8 cellular contexts compared by ENCODE assay signal in genomic region chr15:99755692-99756409, GRCh38. TPM values are rescaled to one million over a fixed set of nuclear protein-coding genes. Genes with fewer than 3 reads are reported as not detected.
A peak's percentile ranks its signal among the peaks of the same experiment; 100 is the strongest.
DNase-seq lines count a peak whose midpoint lies in the region; ATAC-seq, FAIRE-seq and TF ChIP-seq lines count a peak whose summit lies in the region.

No MANE protein-coding gene starts in this region.

- no peak overlapping the region for H3K4me3 ChIP-seq in AG10803 (ENCODE audit: low read length)
- no peak overlapping the region for H3K4me3 ChIP-seq in bronchial epithelial cell (ENCODE audit: low read depth, low read length)
- no peak overlapping the region for H3K4me3 ChIP-seq in kidney epithelial cell (ENCODE audit: low read depth, low read length)

- H3K36me3 ChIP-seq in bronchial epithelial cell (ENCODE audit: control insufficient read depth, insufficient read depth, low read length) (no peaks in the 10 kb centered on the region), kidney epithelial cell (ENCODE audit: control insufficient read depth, insufficient read depth, low read length) (no peaks in the 10 kb centered on the region)

- TF ChIP-seq CTCF in AG10803 (conservative IDR thresholded peaks at IDR 0.05; ENCODE audit: low read length) (peak; percentile 90), bronchial epithelial cell (IDR thresholded peaks at IDR 0.05; ENCODE audit: insufficient read depth, low read length, severe bottlenecking) (peak; percentile 74), kidney epithelial cell (IDR thresholded peaks at IDR 0.05; ENCODE audit: insufficient read depth, low read length, poor library complexity, severe bottlenecking) (peak; percentile 79)

- ATAC-seq in GM18505 (IDR thresholded peaks at IDR 0.05; ENCODE audit: unreplicated experiment), result peak; percentile 80
- ATAC-seq in HG02852 (IDR thresholded peaks at IDR 0.05; ENCODE audit: unreplicated experiment), result peak; percentile 88

- no peak for FAIRE-seq in bronchial epithelial cell (lab: Jason Lieb, UNC)

- TF ChIP-seq POLR2A in GM18505 (IDR thresholded peaks at IDR 0.05; ENCODE audit: borderline replicate concordance, extremely low read depth, insufficient read depth, insufficient read length), result no peak

- DNase-seq in AG10803 (ENCODE audit: low read depth) (peak; percentile 69), NCI-H1105 (lab: John Stamatoyannopoulos, UW) (peak; percentile 71), SW480 (ENCODE audit: low spot score) (peak; percentile 66), bronchial epithelial cell (ENCODE audit: low read depth) (peak; percentile 73), kidney epithelial cell (ENCODE audit: low read depth) (peak; percentile 37)
- DNase-seq in stimulated activated CD4-positive, alpha-beta T cell treated with anti-CD3 and anti-CD28 coated beads, TNF-alpha, amount 100 ng/mL, for 24 hours (ENCODE audit: low read depth in 3 of 3), result peak in 2 of 3 experiments; percentile 11 to 28

- H3K27me3 ChIP-seq in bronchial epithelial cell (ENCODE audit: control insufficient read depth, insufficient read depth, low read length) (no peaks in the 10 kb centered on the region), kidney epithelial cell (ENCODE audit: control insufficient read depth, insufficient read depth, low read length) (no peaks in the 10 kb centered on the region)

RNA-seq across cellular contexts. Expression of gene LYSMD4, which starts 22.6 kb away (rescaled TPM):
- total RNA-seq in bronchial epithelial cell (13.2 and 14.1 TPM in 2 replicates), kidney epithelial cell (7.9 and 24.8 TPM in 2 replicates)

Comparison
In these comparisons a context has a peak if more than half of its experiments do, and no peak if none do; other contexts are left out.
1. DNase-seq: peak in every context shown above with its lines; median percentile 73 in bronchial epithelial cell; 71 in NCI-H1105; 69 in AG10803; 66 in SW480; 37 in kidney epithelial cell; 20 in stimulated activated CD4-positive, alpha-beta T cell treated with anti-CD3 and anti-CD28 coated beads, TNF-alpha, amount 100 ng/mL, for 24 hours.